Comparison of ENCODE assay signal across 25 cellular contexts in genomic region chr16:86718118-86718517, GRCh38.
A peak's percentile ranks its signal among the peaks of the same experiment; 100 is the strongest.
DNase-seq lines count a peak whose midpoint lies in the region; ATAC-seq and TF ChIP-seq lines count a peak whose summit lies in the region.
"Had no signal": no experiment of that assay in that cellular context is flagged by ENCODE, and none has a peak within 500 bp of the region (broad histone marks: within the 10 kb centered on the region; RNA-seq: fewer than 3 reads in every experiment).

No MANE protein-coding gene starts in this region.

- no peaks in the 10 kb centered on the region for H3K36me3 Mint-ChIP-seq in T-helper 2 cell treated with Interferon-gamma antibody and Interleukin-4, amounts not matched to agents 5 μg/mL and 100 μg/mL, for 36 hours (ENCODE audit: low read depth)
- H3K36me3 Mint-ChIP-seq: naive thymus-derived CD4-positive, alpha-beta T cell had no signal

- no peaks in the 10 kb centered on the region for H3K4me1 Mint-ChIP-seq in T-helper 2 cell treated with Interferon-gamma antibody and Interleukin-4, amounts not matched to agents 5 μg/mL and 100 μg/mL, for 36 hours (ENCODE audit: low read depth)
- H3K4me1 Mint-ChIP-seq: B cell had no signal

- no peak overlapping the region for H3K4me3 Mint-ChIP-seq in T-helper 2 cell treated with Interferon-gamma antibody and Interleukin-4, amounts not matched to agents 5 μg/mL and 100 μg/mL, for 36 hours
- H3K4me3 Mint-ChIP-seq: B cell; naive thymus-derived CD4-positive, alpha-beta T cell had no signal

- no peak overlapping the region for H2BK15ac ChIP-seq in mesendoderm (replicated peaks; ENCODE audit: low read depth)

- WGBS in mammary epithelial cell (ENCODE audit: low coverage, missing lambda C conversion rate): 22% methylated on average over 9 of the region's 9 CpGs
- WGBS in mesendoderm (ENCODE audit: extremely low coverage, insufficient coverage, low lambda C conversion rate): no CpG with 5 or more reads among the region's 9 CpGs

- no peaks in the 10 kb centered on the region for H4K20me1 ChIP-seq in mammary epithelial cell (ENCODE audit: insufficient read depth, low read length)

- no peak overlapping the region for H3K27ac Mint-ChIP-seq in T-helper 2 cell treated with Interferon-gamma antibody and Interleukin-4, amounts not matched to agents 5 μg/mL and 100 μg/mL, for 36 hours
- H3K27ac Mint-ChIP-seq: B cell; naive thymus-derived CD4-positive, alpha-beta T cell had no signal

- H3K23ac ChIP-seq in mesendoderm (ENCODE audit: low read length): no peak overlapping the region

- H3K4me3 ChIP-seq in mammary epithelial cell (replicated peaks in 1 of 3; ENCODE audit: insufficient read depth in 1 of 3, low read depth in 2 of 3, low read length in 3 of 3) (no peak overlapping the region), mesendoderm (ENCODE audit: low read length) (no peak overlapping the region), mucosa of descending colon (no peak overlapping the region)
- H3K4me3 ChIP-seq: heart right ventricle, SJSA1, upper lobe of right lung had no signal

- H3K4me1 ChIP-seq in mammary epithelial cell (ENCODE audit: insufficient read depth, low read length) (peaks cover 20% of the 10 kb centered on the region), mesendoderm (ENCODE audit: control insufficient read depth, low read depth, low read length) (no peaks in the 10 kb centered on the region), mucosa of descending colon (ENCODE audit: low read depth) (no peaks in the 10 kb centered on the region)
- H3K4me1 ChIP-seq: Caco-2, heart right ventricle, SJSA1, upper lobe of right lung had no signal

- no peak overlapping the region for H4K5ac ChIP-seq in mesendoderm (ENCODE audit: low read length)

- H4K8ac ChIP-seq in mesendoderm (ENCODE audit: low read depth, low read length): no peak overlapping the region

- H3K27me3 Mint-ChIP-seq in T-helper 2 cell treated with Interferon-gamma antibody and Interleukin-4, amounts not matched to agents 5 μg/mL and 100 μg/mL, for 36 hours (ENCODE audit: low read depth): no peaks in the 10 kb centered on the region

- H3K56ac ChIP-seq in mesendoderm (ENCODE audit: low read length): no peak overlapping the region

- in situ Hi-C loops in mammary epithelial cell (cut with MboI; ENCODE audit: low sequenced_read_pairs in 2 of 2): no loop called here

- H3K18ac ChIP-seq in mesendoderm (ENCODE audit: low read length): no peak overlapping the region

- H3K27ac ChIP-seq in mammary epithelial cell (ENCODE audit: insufficient read depth, low read depth, low read length): peak overlapping the region; percentile 3
- H3K27ac ChIP-seq in mesendoderm (ENCODE audit: low read depth, low read length): no peak overlapping the region
- H3K27ac ChIP-seq: 22Rv1, heart right ventricle, SJSA1, upper lobe of right lung had no signal

- DNase-seq in T-helper 2 cell treated with Interferon-gamma antibody and Interleukin-4, amounts not matched to agents 5 μg/mL and 100 μg/mL, for 36 hours (ENCODE audit: low spot score): peak; percentile 22
- no peak for DNase-seq in T-helper 2 cell
- DNase-seq in HPDE6-E6E7 (ENCODE audit: extremely low spot score): peak; percentile 77
- peak; percentile 91 for DNase-seq in mammary epithelial cell
- peak; percentile 25 for DNase-seq in mesendoderm
- DNase-seq in NCI-H146 (lab: John Stamatoyannopoulos, UW): no peak
- no peak for DNase-seq in NCI-H187 treated with DMSO at 0.1 percent for 48 hours (lab: John Stamatoyannopoulos, UW)
- no peak for DNase-seq in mucosa of descending colon
- DNase-seq: activated CD4-positive, CD25-positive, alpha-beta regulatory T cell treated with anti-CD3 and anti-CD28 coated beads, Interleukin-2, amount 50 U/mL, for 72 hours; activated CD8-positive, alpha-beta memory T cell treated with anti-CD3 and anti-CD28 coated beads, Interleukin-2, amount 50 U/mL, for 48 hours; activated gamma-delta T cell treated with Interleukin-2 at 50 U/mL for 16 hours; anterior cingulate cortex; Caco-2; effector memory CD4-positive, alpha-beta T cell; EL; H7; heart right ventricle; NCI-H1105 treated with DMSO at 0.1 percent for 48 hours; posterior cingulate gyrus; stimulated activated CD4-positive, alpha-beta T cell treated with anti-CD3 and anti-CD28 coated beads, Interleukin-2, amount 100 ng/mL, for 24 hours; upper lobe of right lung had no signal

- H3K9me3 ChIP-seq in mammary epithelial cell (replicated peaks; ENCODE audit: insufficient read depth, low read length) (no peaks in the 10 kb centered on the region), mucosa of descending colon (no peaks in the 10 kb centered on the region)
- H3K9me3 ChIP-seq: Caco-2, heart right ventricle, SJSA1, upper lobe of right lung had no signal

- no peak for ATAC-seq in mucosa of descending colon
- ATAC-seq: heart right ventricle; naive thymus-derived CD4-positive, alpha-beta T cell; upper lobe of right lung had no signal

- H3K36me3 ChIP-seq in mammary epithelial cell (ENCODE audit: insufficient read depth, low read length): no peaks in the 10 kb centered on the region
- no peaks in the 10 kb centered on the region for H3K36me3 ChIP-seq in mesendoderm (ENCODE audit: control insufficient read depth, insufficient read depth, low read length)
- H3K36me3 ChIP-seq in mucosa of descending colon (ENCODE audit: low read depth): no peaks in the 10 kb centered on the region
- H3K36me3 ChIP-seq: heart right ventricle, SJSA1, upper lobe of right lung had no signal

- H2AFZ ChIP-seq in mammary epithelial cell (ENCODE audit: low read depth, low read length): peak overlapping the region; percentile 38

- no peak overlapping the region for H2BK5ac ChIP-seq in mesendoderm (ENCODE audit: low read length)

- H3K4ac ChIP-seq in mesendoderm (ENCODE audit: low read depth, low read length): no peak overlapping the region

- H3K79me1 ChIP-seq in mesendoderm (ENCODE audit: low read length): no peaks in the 10 kb centered on the region

- no peaks in the 10 kb centered on the region for H3K9me3 Mint-ChIP-seq in T-helper 2 cell treated with Interferon-gamma antibody and Interleukin-4, amounts not matched to agents 5 μg/mL and 100 μg/mL, for 36 hours

- CTCF ChIA-PET in mammary epithelial cell (lab: Charles Lee; ENCODE audit: low non-redundant PET): no interaction called here

- TF ChIP-seq CTCF in mammary epithelial cell (conservative IDR thresholded peaks at IDR 0.05 in 1 of 2, IDR thresholded peaks at IDR 0.05 in 1 of 2; ENCODE audit: extremely low read depth in 1 of 2, insufficient read depth in 1 of 2, low read depth in 1 of 2, low read length in 2 of 2) (no peak), mucosa of descending colon (IDR thresholded peaks at IDR 0.05) (no peak)

- no peaks in the 10 kb centered on the region for H3K79me2 ChIP-seq in mammary epithelial cell (ENCODE audit: insufficient read depth, low read length)
- H3K79me2 ChIP-seq in mesendoderm (ENCODE audit: control insufficient read depth, insufficient read depth, low read length): no peaks in the 10 kb centered on the region

- no peaks in the 10 kb centered on the region for H3K27me3 ChIP-seq in mammary epithelial cell (ENCODE audit: insufficient read depth, low read length)
- no peaks in the 10 kb centered on the region for H3K27me3 ChIP-seq in mesendoderm (ENCODE audit: insufficient read depth, low read length, poor library complexity)
- H3K27me3 ChIP-seq: SJSA1 had no signal

- intact Hi-C loops in mammary epithelial cell (cut with micrococcal nuclease): no loop called here
- intact Hi-C loops in mucosa of descending colon (cut with DNase I, micrococcal nuclease): no loop called here

- dilution Hi-C loops in mammary epithelial cell (cut with HindIII; ENCODE audit: low sequenced_read_pairs): no loop called here

- H2AK5ac ChIP-seq in mesendoderm (ENCODE audit: low read length): no peak overlapping the region

- no peak overlapping the region for H3K9ac ChIP-seq in mammary epithelial cell (ENCODE audit: insufficient read depth, low read length)
- H3K9ac ChIP-seq in mesendoderm (ENCODE audit: low read length): no peak overlapping the region

- H2BK120ac ChIP-seq in mesendoderm (ENCODE audit: low read depth, low read length): no peak overlapping the region

- BruUV-seq in mammary epithelial cell (replicated peaks; lab: Mats Ljungman, UMichigan): no TSS peak

- H3K4me2 ChIP-seq in mammary epithelial cell (ENCODE audit: insufficient read depth, low read depth, low read length) (no peak overlapping the region), mesendoderm (ENCODE audit: low read length) (no peak overlapping the region)

Comparison
In these comparisons a context has a peak if more than half of its experiments do, and no peak if none do; other contexts are left out.
1. DNase-seq: peak in T-helper 2 cell treated with Interferon-gamma antibody and Interleukin-4, amounts not matched to agents 5 μg/mL and 100 μg/mL, for 36 hours (single experiment), HPDE6-E6E7 (single experiment), mammary epithelial cell (single experiment) and mesendoderm (single experiment); none in T-helper 2 cell (0 of 5), NCI-H146 (single experiment), NCI-H187 treated with DMSO at 0.1 percent for 48 hours (single experiment) and mucosa of descending colon (0 of 3).